ENCODE assay signal across 1 cellular context in genomic region chr19:8485561-8486371, GRCh38.
A peak's percentile ranks its signal among the peaks of the same experiment; 100 is the strongest.
TF ChIP-seq lines count a peak whose summit lies in the region.

No MANE protein-coding gene starts in this region.

TF ChIP-seq in HepG2, 621 proteins besides CTCF, POLR2A, EP300 and RAD21:
- TF ChIP-seq HNF4G (IDR thresholded peaks at IDR 0.05; ENCODE audit: borderline replicate concordance, low read depth, low read length) (no peak), HNF4G (CRISPR knock-in tag; IDR thresholded peaks at IDR 0.05; ENCODE audit: borderline replicate concordance, low read depth) (no peak), REXO4 (CRISPR knock-in tag; IDR thresholded peaks at IDR 0.05; ENCODE audit: borderline replicate concordance) (no peak), RXRB (CRISPR knock-in tag; IDR thresholded peaks at IDR 0.05; ENCODE audit: borderline replicate concordance) (no peak), AGO2 (optimal IDR thresholded peaks at IDR 0.05; ENCODE audit: low read depth, low read length) (peak; percentile 92), MNT (IDR thresholded peaks at IDR 0.05) (peak; percentile 88), RBM22 (optimal IDR thresholded peaks at IDR 0.05; ENCODE audit: low read length) (peak; percentile 60), THAP11 (CRISPR knock-in tag; IDR thresholded peaks at IDR 0.05) (no peak)
